In genomic region chr6:63597142-63598000, GRCh38 we compare ENCODE assay signal across 8 cellular contexts. TPM values are rescaled to one million over a fixed set of nuclear protein-coding genes. Genes with fewer than 3 reads are reported as not detected.
DNase-seq lines count a peak whose midpoint lies in the region; ATAC-seq and TF ChIP-seq lines count a peak whose summit lies in the region.

No MANE protein-coding gene starts in this region.

- H3K9me3 Mint-ChIP-seq in activated CD8-positive, alpha-beta memory T cell treated with anti-CD3 and anti-CD28 coated beads, Interleukin-2, amount 10 ng/mL, durations not matched to agents 7 days and 5 days (ENCODE audit: low read depth), result no peaks in the 10 kb centered on the region
- H3K9me3 Mint-ChIP-seq in activated B cell treated with CpG ODN at 0.5 μM for 24 hours, result no peaks in the 10 kb centered on the region
- no peaks in the 10 kb centered on the region for H3K9me3 Mint-ChIP-seq in stimulated activated naive CD8-positive, alpha-beta T cell treated with anti-CD3 and anti-CD28 coated beads, Interleukin-15, amount 100 ng/mL, for 72 hours

- TF ChIP-seq CTCF in activated B cell treated with CpG ODN at 0.5 μM for 24 hours (IDR thresholded peaks at IDR 0.05), result no peak

- H3K4me3 ChIP-seq in iPS-11a (ENCODE audit: low read depth, low read length), result peak overlapping the region; percentile 61

- POLR2A ChIA-PET in activated B cell treated with CpG ODN at 0.5 μM for 24 hours (lab: Charles Lee), result interaction anchor here (1.7 to 2.1 kb wide), 2 partner anchors 24 to 39 kb away, joined by 8 to 15 read pairs; partner anchors contain the start of gene PHF3

- peaks cover 5% of the 10 kb centered on the region for H3K27me3 Mint-ChIP-seq in activated CD8-positive, alpha-beta memory T cell treated with anti-CD3 and anti-CD28 coated beads, Interleukin-2, amount 10 ng/mL, durations not matched to agents 7 days and 5 days
- peaks cover 2% of the 10 kb centered on the region for H3K27me3 Mint-ChIP-seq in activated B cell treated with CpG ODN at 0.5 μM for 24 hours
- H3K27me3 Mint-ChIP-seq in stimulated activated naive CD8-positive, alpha-beta T cell treated with anti-CD3 and anti-CD28 coated beads, Interleukin-15, amount 100 ng/mL, for 72 hours, result peaks cover 9% of the 10 kb centered on the region

- H3K27ac Mint-ChIP-seq in activated CD8-positive, alpha-beta memory T cell treated with anti-CD3 and anti-CD28 coated beads, Interleukin-2, amount 10 ng/mL, durations not matched to agents 7 days and 5 days, result no peak overlapping the region
- no peak overlapping the region for H3K27ac Mint-ChIP-seq in activated B cell treated with CpG ODN at 0.5 μM for 24 hours
- H3K27ac Mint-ChIP-seq in stimulated activated naive CD8-positive, alpha-beta T cell treated with anti-CD3 and anti-CD28 coated beads, Interleukin-15, amount 100 ng/mL, for 72 hours, result no peak overlapping the region

- peak overlapping the region; percentile 73 for H3K4me3 Mint-ChIP-seq in activated CD8-positive, alpha-beta memory T cell treated with anti-CD3 and anti-CD28 coated beads, Interleukin-2, amount 10 ng/mL, durations not matched to agents 7 days and 5 days
- peak overlapping the region; percentile 84 for H3K4me3 Mint-ChIP-seq in activated B cell treated with CpG ODN at 0.5 μM for 24 hours
- H3K4me3 Mint-ChIP-seq in stimulated activated naive CD8-positive, alpha-beta T cell treated with anti-CD3 and anti-CD28 coated beads, Interleukin-15, amount 100 ng/mL, for 72 hours, result peak overlapping the region; percentile 88 to 98

- ATAC-seq in activated CD8-positive, alpha-beta memory T cell treated with anti-CD3 and anti-CD28 coated beads, Interleukin-2, amount 10 ng/mL, durations not matched to agents 7 days and 5 days, result no peak
- no peak for ATAC-seq in activated B cell treated with CpG ODN at 0.5 μM for 24 hours (ENCODE audit: low read depth)
- ATAC-seq in stimulated activated naive CD8-positive, alpha-beta T cell treated with anti-CD3 and anti-CD28 coated beads, Interleukin-15, amount 100 ng/mL, for 72 hours, result peak; percentile 21
- no peak for ATAC-seq in HG02870 (IDR thresholded peaks at IDR 0.05; ENCODE audit: unreplicated experiment)
- no peak for ATAC-seq in HG03521 (IDR thresholded peaks at IDR 0.05; ENCODE audit: unreplicated experiment)

- CTCF ChIA-PET in activated CD8-positive, alpha-beta memory T cell treated with anti-CD3 and anti-CD28 coated beads, Interleukin-2, amount 10 ng/mL, durations not matched to agents 7 days and 5 days (lab: Charles Lee), result interaction anchor here (1.2 to 6.1 kb wide), 19 partner anchors 10 to 245 kb away, joined by 3 to 67 read pairs (median 6); partner anchors contain the start of gene PHF3
- CTCF ChIA-PET in activated B cell treated with CpG ODN at 0.5 μM for 24 hours (lab: Charles Lee), result interaction anchor here (1.1 to 6.1 kb wide), 12 partner anchors 13 to 245 kb away, joined by 3 to 169 read pairs (median 8); partner anchors contain the start of gene PHF3

- DNase-seq in activated CD8-positive, alpha-beta memory T cell treated with anti-CD3 and anti-CD28 coated beads, Interleukin-2, amount 10 ng/mL, durations not matched to agents 7 days and 5 days, result no peak
- no peak for DNase-seq in activated CD8-positive, alpha-beta memory T cell treated with anti-CD3 and anti-CD28 coated beads for 24 hours
- DNase-seq in activated B cell treated with CpG ODN at 0.5 μM for 24 hours (no peak), NCI-H446 treated with DMSO at 0.1 percent for 48 hours (lab: John Stamatoyannopoulos, UW) (no peak)
- DNase-seq in stimulated activated naive CD8-positive, alpha-beta T cell treated with anti-CD3 and anti-CD28 coated beads, Interleukin-15, amount 100 ng/mL, for 72 hours, result no peak

- H3K4me1 Mint-ChIP-seq in activated CD8-positive, alpha-beta memory T cell treated with anti-CD3 and anti-CD28 coated beads, Interleukin-2, amount 10 ng/mL, durations not matched to agents 7 days and 5 days, result peaks cover 21% of the 10 kb centered on the region
- H3K4me1 Mint-ChIP-seq in activated B cell treated with CpG ODN at 0.5 μM for 24 hours, result peaks cover 13% of the 10 kb centered on the region
- H3K4me1 Mint-ChIP-seq in stimulated activated naive CD8-positive, alpha-beta T cell treated with anti-CD3 and anti-CD28 coated beads, Interleukin-15, amount 100 ng/mL, for 72 hours, result peaks cover 13% of the 10 kb centered on the region

- intact Hi-C loops in activated B cell treated with CpG ODN at 0.5 μM for 24 hours (cut with micrococcal nuclease), result loop anchor here (5.0 kb wide), 1 partner anchor 70 kb away; no protein-coding TSS in a partner anchor

- peaks cover 2% of the 10 kb centered on the region for H3K36me3 Mint-ChIP-seq in activated CD8-positive, alpha-beta memory T cell treated with anti-CD3 and anti-CD28 coated beads, Interleukin-2, amount 10 ng/mL, durations not matched to agents 7 days and 5 days
- H3K36me3 Mint-ChIP-seq in activated B cell treated with CpG ODN at 0.5 μM for 24 hours (ENCODE audit: low read depth), result no peaks in the 10 kb centered on the region

RNA-seq across cellular contexts. Expression of gene PTP4A1, which starts 25.1 kb away (rescaled TPM):
- 10 to 100 TPM; 63.6 to 70.2 TPM for total RNA-seq in activated CD8-positive, alpha-beta memory T cell treated with anti-CD3 and anti-CD28 coated beads, Interleukin-2, amount 10 ng/mL, durations not matched to agents 7 days and 5 days
- total RNA-seq in activated B cell treated with CpG ODN at 0.5 μM for 24 hours, result 32.4 and 35.2 TPM in 2 replicates

RNA-seq across cellular contexts. Expression of gene PHF3, which starts 38.2 kb away (rescaled TPM):
- 10 to 100 TPM; 48.1 to 48.2 TPM for total RNA-seq in activated CD8-positive, alpha-beta memory T cell treated with anti-CD3 and anti-CD28 coated beads, Interleukin-2, amount 10 ng/mL, durations not matched to agents 7 days and 5 days
- total RNA-seq in activated B cell treated with CpG ODN at 0.5 μM for 24 hours, result 52.4 and 56.7 TPM in 2 replicates
